20 cellular contexts compared by ENCODE assay signal in the genomic region with DNA sequence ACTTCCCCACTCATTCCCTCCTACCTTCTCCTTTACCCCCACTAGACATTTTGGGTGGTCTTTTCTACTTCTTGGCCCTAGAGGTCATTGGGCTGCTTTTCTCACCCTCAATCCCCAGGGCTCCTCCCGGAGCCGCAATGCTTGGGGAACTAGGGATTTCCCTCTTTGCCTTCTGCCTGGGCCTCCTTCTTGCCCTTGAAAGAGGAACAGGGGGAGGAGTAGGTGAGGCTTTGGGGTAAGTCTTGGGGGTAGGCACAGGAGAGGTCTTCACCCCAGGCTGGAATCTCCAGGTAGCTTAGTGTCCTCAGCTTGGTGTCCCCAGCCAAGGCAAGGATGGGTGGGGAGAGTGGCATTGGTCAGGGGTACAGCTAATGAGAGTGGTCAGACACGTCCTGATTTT. TPM values are rescaled to one million over a fixed set of nuclear protein-coding genes. Genes with fewer than 3 reads are reported as not detected.
"Had no signal": no experiment of that assay in that cellular context is flagged by ENCODE, and none has a peak within 500 bp of the region (broad histone marks: within the 10 kb centered on the region; RNA-seq: fewer than 3 reads in every experiment).

No MANE protein-coding gene starts in this region.

- H3K27ac ChIP-seq: adrenal gland, hepatocyte, testis, upper lobe of right lung had no signal

- H3K4me3 Mint-ChIP-seq: activated naive CD4-positive, alpha-beta T cell treated with anti-CD3 and anti-CD28 coated beads, Interleukin-2, amount 10 ng/mL, durations not matched to agents 7 days and 5 days; activated T-helper 17 cell treated with anti-CD3 and anti-CD28 coated beads, Interleukin-2, amount 50 U/mL, for 72 hours; memory B cell; naive thymus-derived CD8-positive, alpha-beta T cell; stimulated activated naive CD8-positive, alpha-beta T cell treated with anti-CD3 and anti-CD28 coated beads, Interleukin-15, Interleukin-2, amounts not matched to agents 100 ng/mL and 50 ng/mL, for 24 hours had no signal

- H3K9me3 ChIP-seq: adrenal gland, testis, upper lobe of right lung had no signal

- H3K27me3 Mint-ChIP-seq: activated T-helper 17 cell treated with anti-CD3 and anti-CD28 coated beads, Interleukin-2, amount 50 U/mL, for 72 hours; naive thymus-derived CD8-positive, alpha-beta T cell; stimulated activated naive CD8-positive, alpha-beta T cell treated with anti-CD3 and anti-CD28 coated beads, Interleukin-15, Interleukin-2, amounts not matched to agents 100 ng/mL and 50 ng/mL, for 24 hours had no signal

- H2AFZ ChIP-seq: hepatocyte had no signal

- DNase-seq: activated CD4-positive, alpha-beta T cell treated with anti-CD3 and anti-CD28 coated beads, Interleukin-2, amount 50 U/mL, for 48 hours; activated naive CD4-positive, alpha-beta T cell treated with anti-CD3 and anti-CD28 coated beads, Interleukin-2, amount 10 ng/mL, durations not matched to agents 7 days and 5 days; dorsolateral prefrontal cortex; naive thymus-derived CD8-positive, alpha-beta T cell; small intestine; stimulated activated CD4-positive, alpha-beta T cell treated with anti-CD3 and anti-CD28 coated beads, Interleukin-4, amount 100 ng/mL, for 4 hours; stimulated activated CD8-positive, alpha-beta memory T cell treated with anti-CD3 and anti-CD28 coated beads, Interleukin-4, amount 100 ng/mL, for 48 hours; testis; upper lobe of right lung had no signal

- H3K4me2 ChIP-seq: hepatocyte had no signal

- H3K9me3 Mint-ChIP-seq: activated T-helper 17 cell treated with anti-CD3 and anti-CD28 coated beads, Interleukin-2, amount 50 U/mL, for 72 hours; memory B cell; stimulated activated naive CD8-positive, alpha-beta T cell treated with anti-CD3 and anti-CD28 coated beads, Interleukin-15, Interleukin-2, amounts not matched to agents 100 ng/mL and 50 ng/mL, for 24 hours had no signal

- H3K27me3 ChIP-seq: adrenal gland, dorsolateral prefrontal cortex, hepatocyte, left lung, testis, upper lobe of right lung had no signal

- FAIRE-seq: keratinocyte, small intestine had no signal

- H3K4me3 ChIP-seq: adrenal gland, dorsolateral prefrontal cortex, hepatocyte, left lung, testis, upper lobe of right lung had no signal

- H3K27ac Mint-ChIP-seq: activated naive CD4-positive, alpha-beta T cell treated with anti-CD3 and anti-CD28 coated beads, Interleukin-2, amount 10 ng/mL, durations not matched to agents 7 days and 5 days; activated T-helper 17 cell treated with anti-CD3 and anti-CD28 coated beads, Interleukin-2, amount 50 U/mL, for 72 hours; memory B cell; stimulated activated naive CD8-positive, alpha-beta T cell treated with anti-CD3 and anti-CD28 coated beads, Interleukin-15, Interleukin-2, amounts not matched to agents 100 ng/mL and 50 ng/mL, for 24 hours had no signal

- ATAC-seq: activated CD4-positive, CD25-positive, alpha-beta regulatory T cell treated with anti-CD3 and anti-CD28 coated beads, Interleukin-2, amount 50 U/mL, for 24 hours; activated T-helper 17 cell treated with anti-CD3 and anti-CD28 coated beads, Interleukin-2, amount 50 U/mL, for 72 hours; left lung; naive thymus-derived CD8-positive, alpha-beta T cell; upper lobe of right lung had no signal

- H3K36me3 ChIP-seq: adrenal gland, left lung, upper lobe of right lung had no signal

- H3K79me2 ChIP-seq: hepatocyte had no signal

RNA-seq across cellular contexts. Expression of a gene that starts 56.2 kb away (rescaled TPM):
- total RNA-seq: activated T-helper 17 cell treated with anti-CD3 and anti-CD28 coated beads, Interleukin-2, amount 50 U/mL, for 72 hours; chondrocyte; left lung; naive thymus-derived CD8-positive, alpha-beta T cell; posterior vena cava; T-helper 2 cell treated with Interferon-gamma antibody and Interleukin-4, amounts not matched to agents 100 ng/mL and 5 ng/mL, for 36 hours; upper lobe of right lung had no signal
- polyA plus RNA-seq: keratinocyte; naive thymus-derived CD8-positive, alpha-beta T cell had no signal
